Comparison of ENCODE assay signal across 8 cellular contexts in the genomic region with DNA sequence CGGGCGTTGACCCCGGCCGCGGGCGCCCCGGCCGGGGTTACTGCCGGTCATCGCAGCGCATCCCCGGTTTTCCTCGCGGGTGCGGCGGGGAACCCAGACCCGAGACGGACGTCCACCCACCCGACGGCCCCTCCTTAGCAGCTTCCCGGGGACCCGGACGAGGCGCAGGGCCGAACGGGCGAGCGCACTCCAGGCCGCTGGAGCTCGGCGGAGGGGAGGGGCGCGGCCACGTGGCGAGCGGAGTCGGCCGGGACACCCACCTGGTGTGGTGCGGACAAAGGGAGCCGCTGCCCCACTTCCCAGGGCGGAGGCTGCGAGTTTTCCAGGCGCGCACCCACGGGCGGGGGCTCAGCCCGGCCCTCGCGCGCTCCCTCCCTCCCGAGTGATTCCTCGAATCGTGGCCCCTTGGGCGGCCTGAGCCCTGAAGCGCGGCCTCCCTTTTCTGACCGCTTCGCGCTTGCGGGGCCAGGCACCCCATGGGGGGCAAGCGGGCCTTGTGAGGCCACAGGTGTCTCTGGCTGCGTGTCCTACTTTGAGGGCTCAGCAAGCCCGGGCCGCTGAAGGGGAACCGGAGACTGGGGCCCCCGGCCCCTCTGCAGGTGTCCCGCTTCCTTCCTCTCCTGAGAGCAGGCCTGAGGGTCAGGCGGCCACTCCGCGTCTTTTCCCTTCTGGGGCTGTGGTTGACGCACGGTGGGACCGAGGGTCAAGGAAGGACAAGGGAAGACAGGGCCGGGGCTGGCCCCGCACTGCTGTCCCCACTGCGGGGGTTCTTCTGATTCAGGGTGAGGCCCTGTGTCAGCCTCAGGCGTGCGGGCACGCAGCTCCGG. TPM values are rescaled to one million over a fixed set of nuclear protein-coding genes. Genes with fewer than 3 reads are reported as not detected.
DNase-seq lines count a peak whose midpoint lies in the region; ATAC-seq, FAIRE-seq and TF ChIP-seq lines count a peak whose summit lies in the region.

No MANE protein-coding gene starts in this region.

- no peak; the same call in 1 of the 2 replicates for TF ChIP-seq POLR2A in GM12891 (IDR thresholded peaks at IDR 0.05; ENCODE audit: low read depth, low read length)

- intact Hi-C loops in left colon (cut with DNase I, micrococcal nuclease), result no loop called here

- no peak for TF ChIP-seq CTCF in astrocyte of the spinal cord (IDR thresholded peaks at IDR 0.05; ENCODE audit: low read depth, low read length)

- 7% methylated on average over 81 of the region's 81 CpGs for WGBS in thymus

- H3K27ac ChIP-seq in thymus (ENCODE audit: low read depth), result peak overlapping the region; percentile 96

- FAIRE-seq in GM12891 (lab: Jason Lieb, UNC), result no peak

- H3K4me3 ChIP-seq in MG63 (peak overlapping the region; percentile 51), astrocyte of the spinal cord (ENCODE audit: low read depth, low read length) (peak overlapping the region; percentile 39), thymus (ENCODE audit: low read length) (peak overlapping the region; percentile 89)

- H3K9me3 ChIP-seq in MG63 (no peaks in the 10 kb centered on the region), thymus (ENCODE audit: control insufficient read depth) (no peaks in the 10 kb centered on the region)

- peak; percentile 1 for ATAC-seq in GM21737 (IDR thresholded peaks at IDR 0.05; ENCODE audit: unreplicated experiment)
- peak; percentile 28 for ATAC-seq in left colon

- peaks cover 34% of the 10 kb centered on the region for H3K36me3 ChIP-seq in MG63
- H3K36me3 ChIP-seq in thymus (ENCODE audit: control insufficient read depth, insufficient read depth), result peaks cover 28% of the 10 kb centered on the region

- in situ Hi-C loops in astrocyte of the spinal cord (cut with HindIII; ENCODE audit: low sequenced_read_pairs), result no loop called here

- H3K27me3 ChIP-seq in MG63 (no peaks in the 10 kb centered on the region), thymus (ENCODE audit: control insufficient read depth, insufficient read depth) (no peaks in the 10 kb centered on the region)

- no peak for DNase-seq in GM12891 (ENCODE audit: insufficient read length, low spot score)
- DNase-seq in MG63, result no peak
- DNase-seq in astrocyte of the spinal cord (ENCODE audit: low read depth, low spot score), result no peak
- peak in 1 of 2 donors; percentile 45 for DNase-seq in left colon
- DNase-seq in central memory CD4-positive, alpha-beta T cell, result no peak
- no peak for DNase-seq in DMS79 treated with DMSO at 0.1 percent for 48 hours (lab: John Stamatoyannopoulos, UW)

- H3K4me1 ChIP-seq in thymus (ENCODE audit: control insufficient read depth, insufficient read depth, low read length), result peaks cover 31% of the 10 kb centered on the region

TF ChIP-seq in GM12891, 5 proteins besides CTCF, POLR2A, EP300 and RAD21:
- TF ChIP-seq PAX5 (IDR thresholded peaks at IDR 0.05; ENCODE audit: insufficient read depth, low read length, severe bottlenecking), result no peak
- TF ChIP-seq TAF1 (IDR thresholded peaks at IDR 0.05; ENCODE audit: low read depth, low read length), result no peak
- 0 out of 2 replicates have a peak, but pooled peaks have one; percentile 12 for TF ChIP-seq POLR2AphosphoS5 (IDR thresholded peaks at IDR 0.05; ENCODE audit: low read depth, low read length)
- TF ChIP-seq SPI1 (IDR thresholded peaks at IDR 0.05; ENCODE audit: low read depth, low read length), result no peak
- no peak for TF ChIP-seq POU2F2 (IDR thresholded peaks at IDR 0.05; ENCODE audit: low read depth, low read length)

RNA-seq across cellular contexts. Expression of a gene that starts 1.1 kb away (rescaled TPM):
- 59.2 TPM for polyA plus RNA-seq in GM12891 (2012; ENCODE audit: low read depth, missing spikeins)
- total RNA-seq in MG63 (2014; rRNA removed; shearing (Covaris generic); ENCODE audit: low replicate concordance), result 112 and 125 TPM in 2 replicates
- 100 to 1,000 TPM in 1 of 2 donors, 10 to 100 TPM in 1; 89.0 to 171 TPM for total RNA-seq in left colon
- polyA plus RNA-seq in thymus, result 19.0 TPM

RNA-seq across cellular contexts. Expression of a gene that starts 33.5 kb away (rescaled TPM):
- 77.3 TPM for polyA plus RNA-seq in GM12891 (2012; ENCODE audit: low read depth, missing spikeins)
- total RNA-seq in MG63 (2014; rRNA removed; shearing (Covaris generic); ENCODE audit: low replicate concordance), result 104 and 123 TPM in 2 replicates
- 100 to 1,000 TPM; 127 to 146 TPM for total RNA-seq in left colon
- 147 TPM for polyA plus RNA-seq in thymus

RNA-seq across cellular contexts. Expression of a gene that starts 47.5 kb away (rescaled TPM):
- 48.7 TPM for polyA plus RNA-seq in GM12891 (2012; ENCODE audit: low read depth, missing spikeins)
- 103 and 181 TPM in 2 replicates for total RNA-seq in MG63 (2014; rRNA removed; shearing (Covaris generic); ENCODE audit: low replicate concordance)
- total RNA-seq in left colon, result 10 to 100 TPM; 80.7 to 87.4 TPM
- 98.3 TPM for polyA plus RNA-seq in thymus

RNA-seq across cellular contexts. Expression of a gene that starts 47.5 kb away (rescaled TPM):
- polyA plus RNA-seq in GM12891 (2012; ENCODE audit: low read depth, missing spikeins), result 13.8 TPM
- 41.2 and 41.6 TPM in 2 replicates for total RNA-seq in MG63 (2014; rRNA removed; shearing (Covaris generic); ENCODE audit: low replicate concordance)
- total RNA-seq in left colon, result 10 to 100 TPM; 31.5 to 32.3 TPM
- 45.4 TPM for polyA plus RNA-seq in thymus

Comparison
In these comparisons a context has a peak if more than half of its experiments do, and no peak if none do; other contexts are left out.
1. H3K4me3 ChIP-seq: peak in every context shown above with its lines; median percentile 89 in thymus; 51 in MG63; 39 in astrocyte of the spinal cord.